15 cellular contexts compared by ENCODE assay signal in genomic region chr2:20652141-20652540, GRCh38. TPM values are rescaled to one million over a fixed set of nuclear protein-coding genes. Genes with fewer than 3 reads are reported as not detected.
A peak's percentile ranks its signal among the peaks of the same experiment; 100 is the strongest.
DNase-seq lines count a peak whose midpoint lies in the region; ATAC-seq, FAIRE-seq and TF ChIP-seq lines count a peak whose summit lies in the region.
"Had no signal": no experiment of that assay in that cellular context is flagged by ENCODE, and none has a peak within 500 bp of the region (broad histone marks: within the 10 kb centered on the region; RNA-seq: fewer than 3 reads in every experiment).

No MANE protein-coding gene starts in this region.

- H3K9me3 ChIP-seq in HepG2 (ENCODE audit: low read length) (no peaks in the 10 kb centered on the region), WERI-Rb-1 (ENCODE audit: severe bottlenecking) (no peaks in the 10 kb centered on the region)
- H3K9me3 ChIP-seq: left lung had no signal

- H3K27ac ChIP-seq in HepG2 (ENCODE audit: extremely low read length, insufficient read depth, low read length): no peak overlapping the region
- no peak overlapping the region for H3K27ac ChIP-seq in WERI-Rb-1

- intact Hi-C loops in activated naive CD4-positive, alpha-beta T cell treated with anti-CD3 and anti-CD28 coated beads for 36 hours (cut with micrococcal nuclease): loop anchor here (10.0 kb wide), 1 partner anchor 1307 kb away; no protein-coding TSS in a partner anchor
- intact Hi-C loops in activated B cell treated with CpG ODN at 0.5 μM for 24 hours (cut with micrococcal nuclease) (loop anchor here (5.0 to 10.0 kb wide), 2 partner anchors 427 to 1305 kb away; partner anchors contain the start of gene SDC1), HepG2 (cut with micrococcal nuclease; ENCODE audit: unreplicated experiment) (no loop called here)

- peak overlapping the region in 1 of 3 experiments; percentile 95; a peak in 1 of 6 replicates for H3K4me3 ChIP-seq in HepG2 (replicated peaks in 1 of 3; ENCODE audit: insufficient read depth in 1 of 3, low read depth in 2 of 3, low read length in 3 of 3)
- no peak overlapping the region for H3K4me3 ChIP-seq in WERI-Rb-1 (ENCODE audit: low read depth, low read length)

- no peak for ATAC-seq in activated B cell treated with CpG ODN at 0.5 μM for 24 hours (ENCODE audit: low read depth)
- no peak for ATAC-seq in HepG2
- no peak for ATAC-seq in stimulated activated effector memory CD8-positive, alpha-beta T cell treated with anti-CD3 and anti-CD28 coated beads, Interleukin-12 subunit alpha, Interleukin-12 subunit beta, amount 100 ng/mL, for 72 hours

- H3K36me3 ChIP-seq in HepG2 (replicated peaks in 1 of 2; ENCODE audit: control insufficient read depth in 1 of 2, insufficient read depth in 2 of 2, low read length in 2 of 2) (no peaks in the 10 kb centered on the region; a peak in 1 of 5 replicates), WERI-Rb-1 (no peaks in the 10 kb centered on the region)
- H3K36me3 ChIP-seq: left lung had no signal

- H3K27me3 ChIP-seq in HepG2 (ENCODE audit: control insufficient read depth in 1 of 2, insufficient read depth in 2 of 2, low read length in 2 of 2) (peaks cover 5 to 23% of the 10 kb centered on the region in 2 experiments; a peak in 4 of 5 replicates), WERI-Rb-1 (ENCODE audit: insufficient read depth, low read depth, severe bottlenecking) (peaks cover 20% of the 10 kb centered on the region)
- H3K27me3 ChIP-seq: left lung had no signal

- TF ChIP-seq EP300 in HepG2 (IDR thresholded peaks at IDR 0.05; ENCODE audit: low read depth in 2 of 2, low read length in 2 of 2) (no peak), HepG2 (CRISPR knock-in tag; IDR thresholded peaks at IDR 0.05; ENCODE audit: borderline replicate concordance) (no peak)

- H3K9me3 Mint-ChIP-seq in activated naive CD4-positive, alpha-beta T cell treated with anti-CD3 and anti-CD28 coated beads for 36 hours: no peaks in the 10 kb centered on the region
- no peaks in the 10 kb centered on the region for H3K9me3 Mint-ChIP-seq in activated B cell treated with CpG ODN at 0.5 μM for 24 hours
- H3K9me3 Mint-ChIP-seq in stimulated activated effector memory CD8-positive, alpha-beta T cell treated with anti-CD3 and anti-CD28 coated beads, Interleukin-12 subunit alpha, Interleukin-12 subunit beta, amount 100 ng/mL, for 72 hours: no peaks in the 10 kb centered on the region
- H3K9me3 Mint-ChIP-seq: activated naive CD4-positive, alpha-beta T cell treated with anti-CD3 and anti-CD28 coated beads, Interleukin-2, amount 50 U/mL, for 72 hours had no signal

- peaks cover 9% of the 10 kb centered on the region for H3K79me2 ChIP-seq in HepG2 (ENCODE audit: insufficient read depth, low read length)

- POLR2A ChIA-PET in activated B cell treated with CpG ODN at 0.5 μM for 24 hours (lab: Charles Lee) (interaction anchor here (1.7 to 4.9 kb wide), 4 partner anchors 15 to 204 kb away, joined by 11 to 86 read pairs (median 28); partner anchors contain the start of genes GDF7, LDAH and RHOB), HepG2 (lab: Yijun Ruan, JAX) (interaction anchor here (1.3 to 5.9 kb wide), 11 partner anchors 9 to 240 kb away, joined by 3 to 51 read pairs (median 15); partner anchors contain the start of genes GDF7, LDAH and RHOB)

- DNase-seq in activated naive CD4-positive, alpha-beta T cell treated with anti-CD3 and anti-CD28 coated beads for 36 hours: no peak
- DNase-seq in activated naive CD4-positive, alpha-beta T cell (lab: John Stamatoyannopoulos, UW): no peak
- DNase-seq in activated B cell treated with CpG ODN at 0.5 μM for 24 hours (no peak), HepG2 (ENCODE audit: low spot score) (no peak), GM12891 (ENCODE audit: insufficient read length, low spot score) (no peak), WERI-Rb-1 (no peak), SK-N-DZ (ENCODE audit: low spot score) (no peak)
- no peak for DNase-seq in stimulated activated effector memory CD8-positive, alpha-beta T cell treated with anti-CD3 and anti-CD28 coated beads, Interleukin-12 subunit alpha, Interleukin-12 subunit beta, amount 100 ng/mL, for 72 hours (ENCODE audit: low spot score in 2 of 2)
- DNase-seq: hippocampal formation, Karpas-422, T-helper 1 cell had no signal

- no peak for TF ChIP-seq POLR2A in HepG2 (IDR thresholded peaks at IDR 0.05; ENCODE audit: insufficient read depth in 1 of 2, low read depth in 2 of 2, low read length in 2 of 2)
- no peak for TF ChIP-seq POLR2A in GM12891 (IDR thresholded peaks at IDR 0.05; ENCODE audit: low read depth, low read length)

- no peaks in the 10 kb centered on the region for H4K20me1 ChIP-seq in HepG2 (ENCODE audit: insufficient read depth, low read length)

- in situ Hi-C loops in HepG2 (cut with HindIII; ENCODE audit: extremely low pct_ligation_motif_present, low pct_unique_long_range_greater_than_20kb): loop anchor here (25.0 kb wide), 1 partner anchor 310 kb away; no protein-coding TSS in a partner anchor

- BruUV-seq in HepG2 (replicated peaks; lab: Mats Ljungman, UMichigan): no TSS peak

- H3K27me3 Mint-ChIP-seq in activated naive CD4-positive, alpha-beta T cell treated with anti-CD3 and anti-CD28 coated beads for 36 hours (ENCODE audit: low read depth): no peaks in the 10 kb centered on the region
- peaks cover 3% of the 10 kb centered on the region for H3K27me3 Mint-ChIP-seq in activated B cell treated with CpG ODN at 0.5 μM for 24 hours

- no peak for TF ChIP-seq RAD21 in HepG2 (CRISPR knock-in tag; IDR thresholded peaks at IDR 0.05)

- FAIRE-seq in HepG2 (lab: Jason Lieb, UNC) (peak; percentile 63), GM12891 (lab: Jason Lieb, UNC) (no peak)
- FAIRE-seq: D721Med, H1 had no signal

- CTCF ChIA-PET in activated naive CD4-positive, alpha-beta T cell treated with anti-CD3 and anti-CD28 coated beads for 36 hours (lab: Charles Lee): interaction anchor here (0.6 to 8.3 kb wide), 11 partner anchors 9 to 311 kb away, joined by 3 to 72 read pairs (median 6); partner anchors contain the start of gene RHOB
- CTCF ChIA-PET in activated B cell treated with CpG ODN at 0.5 μM for 24 hours (lab: Charles Lee): interaction anchor here (1.1 to 3.4 kb wide), 5 partner anchors 10 to 518 kb away, joined by 3 to 36 read pairs (median 7); no protein-coding TSS in a partner anchor
- CTCF ChIA-PET in HepG2 (lab: Yijun Ruan, JAX; ENCODE audit: low intra/inter-chr PET ratio, low total read pairs): interaction anchor here (1.4 kb wide), 1 partner anchor 240 kb away, joined by 3 read pairs; no protein-coding TSS in a partner anchor

- TF ChIP-seq CTCF in activated B cell treated with CpG ODN at 0.5 μM for 24 hours (IDR thresholded peaks at IDR 0.05) (no peak), HepG2 (CRISPR knock-in tag; IDR thresholded peaks at IDR 0.05) (no peak), WERI-Rb-1 (IDR thresholded peaks at IDR 0.05; ENCODE audit: low read depth, low read length) (no peak)

- WGBS in HepG2 (ENCODE audit: low lambda C conversion rate): 63% methylated on average over 7 of the region's 7 CpGs

- no peak overlapping the region for H3K9ac ChIP-seq in HepG2 (ENCODE audit: insufficient read depth, low read depth, low read length)

- H3K4me1 Mint-ChIP-seq in activated naive CD4-positive, alpha-beta T cell treated with anti-CD3 and anti-CD28 coated beads for 36 hours (ENCODE audit: low read depth): peaks cover 20% of the 10 kb centered on the region
- H3K4me1 Mint-ChIP-seq in activated B cell treated with CpG ODN at 0.5 μM for 24 hours: peaks cover 38% of the 10 kb centered on the region
- peaks cover 31% of the 10 kb centered on the region for H3K4me1 Mint-ChIP-seq in stimulated activated effector memory CD8-positive, alpha-beta T cell treated with anti-CD3 and anti-CD28 coated beads, Interleukin-12 subunit alpha, Interleukin-12 subunit beta, amount 100 ng/mL, for 72 hours

- H3K4me3 Mint-ChIP-seq in activated naive CD4-positive, alpha-beta T cell treated with anti-CD3 and anti-CD28 coated beads for 36 hours: peak overlapping the region; percentile 10
- peak overlapping the region; percentile 87 for H3K4me3 Mint-ChIP-seq in activated B cell treated with CpG ODN at 0.5 μM for 24 hours
- peak overlapping the region; percentile 79 for H3K4me3 Mint-ChIP-seq in stimulated activated effector memory CD8-positive, alpha-beta T cell treated with anti-CD3 and anti-CD28 coated beads, Interleukin-12 subunit alpha, Interleukin-12 subunit beta, amount 100 ng/mL, for 72 hours

- H3K36me3 Mint-ChIP-seq in activated naive CD4-positive, alpha-beta T cell treated with anti-CD3 and anti-CD28 coated beads for 36 hours (ENCODE audit: low read depth): no peaks in the 10 kb centered on the region
- H3K36me3 Mint-ChIP-seq in activated B cell treated with CpG ODN at 0.5 μM for 24 hours (ENCODE audit: low read depth): peaks cover 2% of the 10 kb centered on the region
- peaks cover 6% of the 10 kb centered on the region for H3K36me3 Mint-ChIP-seq in stimulated activated effector memory CD8-positive, alpha-beta T cell treated with anti-CD3 and anti-CD28 coated beads, Interleukin-12 subunit alpha, Interleukin-12 subunit beta, amount 100 ng/mL, for 72 hours
- H3K36me3 Mint-ChIP-seq: activated naive CD4-positive, alpha-beta T cell treated with anti-CD3 and anti-CD28 coated beads, Interleukin-2, amount 50 U/mL, for 72 hours had no signal

- H3K27ac Mint-ChIP-seq in activated naive CD4-positive, alpha-beta T cell treated with anti-CD3 and anti-CD28 coated beads for 36 hours: no peak overlapping the region
- H3K27ac Mint-ChIP-seq in activated B cell treated with CpG ODN at 0.5 μM for 24 hours: peak overlapping the region; percentile 20
- no peak overlapping the region for H3K27ac Mint-ChIP-seq in stimulated activated effector memory CD8-positive, alpha-beta T cell treated with anti-CD3 and anti-CD28 coated beads, Interleukin-12 subunit alpha, Interleukin-12 subunit beta, amount 100 ng/mL, for 72 hours

- H2AFZ ChIP-seq in HepG2 (ENCODE audit: low read length): no peak overlapping the region

- H3K4me2 ChIP-seq in HepG2 (ENCODE audit: low read depth, low read length): peak overlapping the region; percentile 93

- H3K4me1 ChIP-seq in HepG2 (ENCODE audit: insufficient read depth, low read length): peaks cover 58% of the 10 kb centered on the region

RNA-seq across cellular contexts. Expression of gene HS1BP3, which starts 1.2 kb away (rescaled TPM):
- total RNA-seq in activated naive CD4-positive, alpha-beta T cell treated with anti-CD3 and anti-CD28 coated beads for 36 hours: 1 to 10 TPM; 6.0 to 6.1 TPM
- total RNA-seq in activated B cell treated with CpG ODN at 0.5 μM for 24 hours (13.0 and 13.1 TPM in 2 replicates), HepG2 (2016; rRNA removed; fragmentation: Illumina TruSeq; extraction: Trizol) (22.0 and 22.8 TPM in 2 replicates)
- 4.7 and 4.9 TPM in 2 replicates for total RNA-seq in HepG2 (2016; cell fraction: cytosol; rRNA removed; fragmentation: Illumina TruSeq; extraction: Trizol; ENCODE audit: low read depth)
- 18.5 and 23.5 TPM in 2 replicates for total RNA-seq in HepG2 (2016; cell fraction: insoluble cytoplasmic fraction; rRNA removed; fragmentation: Illumina TruSeq; extraction: Trizol)
- 12.9 and 13.2 TPM in 2 replicates for total RNA-seq in HepG2 (2016; cell fraction: membrane; rRNA removed; fragmentation: Illumina TruSeq; extraction: Trizol)
- 16.8 and 19.0 TPM in 2 replicates for total RNA-seq in HepG2 (2016; cell fraction: nucleus; rRNA removed; fragmentation: Illumina TruSeq; extraction: Trizol)
- 15.2 and 17.3 TPM in 2 replicates for polyA plus RNA-seq in HepG2 (2011; rRNA removed)
- polyA plus RNA-seq in HepG2 (2011; cell fraction: cytosol; rRNA removed): 9.2 and 11.9 TPM in 2 replicates
- polyA plus RNA-seq in HepG2 (2011; cell fraction: nucleus; rRNA removed): 20.1 and 23.4 TPM in 2 replicates
- 13.4 and 14.5 TPM in 2 replicates for polyA plus RNA-seq in HepG2 (2012)
- 5.3 and 5.4 TPM in 2 replicates for polyA plus RNA-seq in HepG2 (2016; cell fraction: cytosol; fragmentation: Illumina TruSeq; extraction: Trizol; ENCODE audit: low read depth)
- 19.1 and 22.3 TPM in 2 replicates for polyA plus RNA-seq in HepG2 (2016; cell fraction: insoluble cytoplasmic fraction; fragmentation: Illumina TruSeq; extraction: Trizol; ENCODE audit: low read depth)
- 8.7 and 10.7 TPM in 2 replicates for polyA plus RNA-seq in HepG2 (2016; cell fraction: membrane; fragmentation: Illumina TruSeq; extraction: Trizol; ENCODE audit: low read depth)
- 19.4 and 22.9 TPM in 2 replicates for polyA plus RNA-seq in HepG2 (2016; cell fraction: nucleus; fragmentation: Illumina TruSeq; extraction: Trizol; ENCODE audit: insufficient read depth, low read depth)
- 14.3 and 29.5 TPM in 2 replicates for polyA minus RNA-seq in HepG2 (2011; rRNA and poly(A)+ RNA removed; ENCODE audit: low replicate concordance)
- 11.9 and 13.8 TPM in 2 replicates for polyA minus RNA-seq in HepG2 (2011; cell fraction: cytosol; rRNA and poly(A)+ RNA removed)
- 28.6 and 28.8 TPM in 2 replicates for polyA minus RNA-seq in HepG2 (2011; cell fraction: nucleus; rRNA and poly(A)+ RNA removed)
- 6.6 TPM for polyA plus RNA-seq in GM12891 (2012; ENCODE audit: low read depth, missing spikeins)
- 10.6 and 18.1 TPM in 2 replicates for polyA plus RNA-seq in SK-N-DZ (2014; cell fraction: cytosol; rRNA removed)
- 12.7 and 17.9 TPM in 2 replicates for polyA plus RNA-seq in SK-N-DZ (2014; cell fraction: nucleus; rRNA removed)

RNA-seq across cellular contexts. Expression of gene GDF7, which starts 14.8 kb away (rescaled TPM):
- total RNA-seq in activated naive CD4-positive, alpha-beta T cell treated with anti-CD3 and anti-CD28 coated beads for 36 hours: not detected
- total RNA-seq in activated B cell treated with CpG ODN at 0.5 μM for 24 hours (5.9 and 6.7 TPM in 2 replicates), HepG2 (2016; rRNA removed; fragmentation: Illumina TruSeq; extraction: Trizol) (10.2 and 15.0 TPM in 2 replicates)
- 1.6 and 1.8 TPM in 2 replicates for total RNA-seq in HepG2 (2016; cell fraction: cytosol; rRNA removed; fragmentation: Illumina TruSeq; extraction: Trizol; ENCODE audit: low read depth)
- 9.2 and 15.1 TPM in 2 replicates for total RNA-seq in HepG2 (2016; cell fraction: insoluble cytoplasmic fraction; rRNA removed; fragmentation: Illumina TruSeq; extraction: Trizol)
- 5.3 and 5.6 TPM in 2 replicates for total RNA-seq in HepG2 (2016; cell fraction: membrane; rRNA removed; fragmentation: Illumina TruSeq; extraction: Trizol)
- 16.7 and 18.1 TPM in 2 replicates for total RNA-seq in HepG2 (2016; cell fraction: nucleus; rRNA removed; fragmentation: Illumina TruSeq; extraction: Trizol)
- polyA plus RNA-seq in HepG2 (2011; rRNA removed): 1.6 and 3.0 TPM in 2 replicates
- polyA plus RNA-seq in HepG2 (2011; cell fraction: cytosol; rRNA removed): 1.5 and 1.9 TPM in 2 replicates
- 6.3 and 9.6 TPM in 2 replicates for polyA plus RNA-seq in HepG2 (2011; cell fraction: nucleus; rRNA removed)
- polyA plus RNA-seq in HepG2 (2012): 4.5 and 5.8 TPM in 2 replicates
- polyA plus RNA-seq in HepG2 (2016; cell fraction: cytosol; fragmentation: Illumina TruSeq; extraction: Trizol; ENCODE audit: low read depth): 0.75 and 0.80 TPM in 2 replicates
- polyA plus RNA-seq in HepG2 (2016; cell fraction: insoluble cytoplasmic fraction; fragmentation: Illumina TruSeq; extraction: Trizol; ENCODE audit: low read depth): 5.6 and 5.9 TPM in 2 replicates
- polyA plus RNA-seq in HepG2 (2016; cell fraction: membrane; fragmentation: Illumina TruSeq; extraction: Trizol; ENCODE audit: low read depth): 2.3 and 2.7 TPM in 2 replicates
- 19.8 and 21.2 TPM in 2 replicates for polyA plus RNA-seq in HepG2 (2016; cell fraction: nucleus; fragmentation: Illumina TruSeq; extraction: Trizol; ENCODE audit: insufficient read depth, low read depth)
- polyA minus RNA-seq in HepG2 (2011; rRNA and poly(A)+ RNA removed; ENCODE audit: low replicate concordance): 5.0 TPM in 1 of 2 replicates, not detected in the other
- polyA minus RNA-seq in HepG2 (2011; cell fraction: cytosol; rRNA and poly(A)+ RNA removed): 2.5 and 4.1 TPM in 2 replicates
- polyA minus RNA-seq in HepG2 (2011; cell fraction: nucleus; rRNA and poly(A)+ RNA removed): 2.4 and 4.5 TPM in 2 replicates
- 0.12 TPM for polyA plus RNA-seq in GM12891 (2012; ENCODE audit: low read depth, missing spikeins)
- not detected in 2 replicates for polyA plus RNA-seq in SK-N-DZ (2014; cell fraction: cytosol; rRNA removed)
- polyA plus RNA-seq in SK-N-DZ (2014; cell fraction: nucleus; rRNA removed): 0.14 TPM in 1 of 2 replicates, not detected in the other

Comparison
In these comparisons a context has a peak if more than half of its experiments do, and no peak if none do; other contexts are left out.
1. H3K4me3 Mint-ChIP-seq: peak in every context shown above with its lines; median percentile 87 in activated B cell treated with CpG ODN at 0.5 μM for 24 hours; 79 in stimulated activated effector memory CD8-positive, alpha-beta T cell treated with anti-CD3 and anti-CD28 coated beads, Interleukin-12 subunit alpha, Interleukin-12 subunit beta, amount 100 ng/mL, for 72 hours; 10 in activated naive CD4-positive, alpha-beta T cell treated with anti-CD3 and anti-CD28 coated beads for 36 hours.